In genomic region chr1:235945775-235946565, GRCh38 we compare ENCODE assay signal across 10 cellular contexts.
DNase-seq lines count a peak whose midpoint lies in the region; ATAC-seq, FAIRE-seq and TF ChIP-seq lines count a peak whose summit lies in the region.
"Had no signal": no experiment of that assay in that cellular context is flagged by ENCODE, and none has a peak within 500 bp of the region (broad histone marks: within the 10 kb centered on the region; RNA-seq: fewer than 3 reads in every experiment).

No MANE protein-coding gene starts in this region.

- CTCF ChIA-PET in CD8-positive, alpha-beta T cell (lab: Charles Lee), result interaction anchor here (0.9 to 1.7 kb wide), 3 partner anchors 11 to 80 kb away, joined by 3 to 8 read pairs (median 4); no protein-coding TSS in a partner anchor

- no peak for TF ChIP-seq CTCF in CD8-positive, alpha-beta T cell (IDR thresholded peaks at IDR 0.05)
- TF ChIP-seq CTCF in testis (IDR thresholded peaks at IDR 0.05), result no peak

- H3K9me3 ChIP-seq in CD8-positive, alpha-beta T cell (ENCODE audit: low read length), result no peaks in the 10 kb centered on the region
- H3K9me3 ChIP-seq in testis, result no peaks in the 10 kb centered on the region

- H3K27me3 ChIP-seq in CD8-positive, alpha-beta T cell (ENCODE audit: insufficient read depth, low read length), result no peaks in the 10 kb centered on the region
- H3K27me3 ChIP-seq in testis, result no peaks in the 10 kb centered on the region

- H3K27ac Mint-ChIP-seq in immature natural killer cell, result peak overlapping the region in 4 of 6 donors; percentile 11 to 78 (median 62)
- no peak overlapping the region for H3K27ac Mint-ChIP-seq in CD8-positive, alpha-beta T cell

- no peaks in the 10 kb centered on the region for H3K36me3 ChIP-seq in CD8-positive, alpha-beta T cell (ENCODE audit: insufficient read depth, low read length)
- H3K36me3 ChIP-seq in testis (ENCODE audit: low read depth, missing control alignments), result no peaks in the 10 kb centered on the region

- peaks cover 3 to 47% of the 10 kb centered on the region in 2 donors for H3K4me1 Mint-ChIP-seq in immature natural killer cell
- H3K4me1 Mint-ChIP-seq in CD8-positive, alpha-beta T cell (ENCODE audit: low read depth), result peaks cover 9% of the 10 kb centered on the region

- POLR2A ChIA-PET in CD8-positive, alpha-beta T cell (lab: Charles Lee), result no interaction called here

- H3K4me3 ChIP-seq in CD8-positive, alpha-beta T cell (ENCODE audit: low read depth, low read length), result no peak overlapping the region
- no peak overlapping the region for H3K4me3 ChIP-seq in testis

- H3K27me3 Mint-ChIP-seq in immature natural killer cell (ENCODE audit: low read depth in 3 of 3), result peaks cover 0 to 1% (median 0%) of the 10 kb centered on the region in 3 donors
- no peaks in the 10 kb centered on the region for H3K27me3 Mint-ChIP-seq in CD8-positive, alpha-beta T cell (ENCODE audit: low read depth)

- no peak overlapping the region for H3K27ac ChIP-seq in CD8-positive, alpha-beta T cell (ENCODE audit: low read depth, low read length)
- no peak overlapping the region for H3K27ac ChIP-seq in testis

- TF ChIP-seq POLR2A in testis (IDR thresholded peaks at IDR 0.05), result no peak

- H3K36me3 Mint-ChIP-seq in immature natural killer cell, result no peaks in the 10 kb centered on the region
- H3K36me3 Mint-ChIP-seq in CD8-positive, alpha-beta T cell, result no peaks in the 10 kb centered on the region

- H3K4me1 ChIP-seq in CD8-positive, alpha-beta T cell (ENCODE audit: insufficient read depth, low read length), result no peaks in the 10 kb centered on the region
- H3K4me1 ChIP-seq in testis, result peaks cover 3% of the 10 kb centered on the region

- WGBS in testis, 2 donors, result 85 to 89% methylated on average over 14 to 15 of the region's 15 CpGs

- intact Hi-C loops in CD8-positive, alpha-beta T cell (cut with DNase I, micrococcal nuclease), result no loop called here
- intact Hi-C loops in testis (cut with DNase I; ENCODE audit: low total_unique reads), result no loop called here

- peak overlapping the region in 3 of 5 donors; percentile 2 to 44 (median 41) for H3K4me3 Mint-ChIP-seq in immature natural killer cell
- H3K4me3 Mint-ChIP-seq in CD8-positive, alpha-beta T cell, result no peak overlapping the region

- ATAC-seq in GM21381 (IDR thresholded peaks at IDR 0.05; ENCODE audit: unreplicated experiment), result peak; percentile 45
- no peak for ATAC-seq in CD8-positive, alpha-beta T cell

- H3K9me3 Mint-ChIP-seq in immature natural killer cell, result no peaks in the 10 kb centered on the region
- no peaks in the 10 kb centered on the region for H3K9me3 Mint-ChIP-seq in CD8-positive, alpha-beta T cell

- peak; percentile 67 for FAIRE-seq in HTR-8/SVneo (lab: Jason Lieb, UNC)

- DNase-seq in CD1c-positive myeloid dendritic cell (ENCODE audit: extremely low spot score) (peak; percentile 91), HTR-8/SVneo (ENCODE audit: insufficient read length, low spot score) (no peak), immature natural killer cell (peak in 1 of 3 donors; percentile 41), superior temporal gyrus (ENCODE audit: extremely low spot score) (no peak), NCI-H510A treated with DMSO at 0.1 percent for 48 hours (lab: John Stamatoyannopoulos, UW) (no peak), testis (no peak)
- no peak for DNase-seq in CD8-positive, alpha-beta T cell
- DNase-seq: activated T-cell treated with anti-CD3 and anti-CD28 coated beads for 4 hours, NCI-H446 treated with DMSO at 0.1 percent for 48 hours had no signal
